Comparison of ENCODE assay signal across 1 cellular context in genomic region chr9:21943464-21943863, GRCh38.
TF ChIP-seq lines count a peak whose summit lies in the region.

No MANE protein-coding gene starts in this region.

TF ChIP-seq in GM12878, 131 proteins besides CTCF, POLR2A, EP300 and RAD21 (continued from another document):
- TF ChIP-seq, protein P1, sequence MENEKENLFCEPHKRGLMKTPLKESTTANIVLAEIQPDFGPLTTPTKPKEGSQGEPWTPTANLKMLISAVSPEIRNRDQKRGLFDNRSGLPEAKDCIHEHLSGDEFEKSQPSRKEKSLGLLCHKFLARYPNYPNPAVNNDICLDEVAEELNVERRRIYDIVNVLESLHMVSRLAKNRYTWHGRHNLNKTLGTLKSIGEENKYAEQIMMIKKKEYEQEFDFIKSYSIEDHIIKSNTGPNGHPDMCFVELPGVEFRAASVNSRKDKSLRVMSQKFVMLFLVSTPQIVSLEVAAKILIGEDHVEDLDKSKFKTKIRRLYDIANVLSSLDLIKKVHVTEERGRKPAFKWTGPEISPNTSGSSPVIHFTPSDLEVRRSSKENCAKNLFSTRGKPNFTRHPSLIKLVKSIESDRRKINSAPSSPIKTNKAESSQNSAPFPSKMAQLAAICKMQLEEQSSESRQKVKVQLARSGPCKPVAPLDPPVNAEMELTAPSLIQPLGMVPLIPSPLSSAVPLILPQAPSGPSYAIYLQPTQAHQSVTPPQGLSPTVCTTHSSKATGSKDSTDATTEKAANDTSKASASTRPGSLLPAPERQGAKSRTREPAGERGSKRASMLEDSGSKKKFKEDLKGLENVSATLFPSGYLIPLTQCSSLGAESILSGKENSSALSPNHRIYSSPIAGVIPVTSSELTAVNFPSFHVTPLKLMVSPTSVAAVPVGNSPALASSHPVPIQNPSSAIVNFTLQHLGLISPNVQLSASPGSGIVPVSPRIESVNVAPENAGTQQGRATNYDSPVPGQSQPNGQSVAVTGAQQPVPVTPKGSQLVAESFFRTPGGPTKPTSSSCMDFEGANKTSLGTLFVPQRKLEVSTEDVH (IDR thresholded peaks at IDR 0.05; ENCODE audit: low read depth, partially characterized antibody), result no peak
- no peak for TF ChIP-seq ZNF207 (IDR thresholded peaks at IDR 0.05; ENCODE audit: borderline replicate concordance)
- TF ChIP-seq BCL11A (IDR thresholded peaks at IDR 0.05; ENCODE audit: low read depth, low read length), result no peak
- no peak for TF ChIP-seq MEF2A (IDR thresholded peaks at IDR 0.05; ENCODE audit: insufficient read depth, low read depth, low read length)
- TF ChIP-seq HDAC6 (IDR thresholded peaks at IDR 0.05; ENCODE audit: unreplicated experiment), result no peak
- no peak for TF ChIP-seq ASH2L (IDR thresholded peaks at IDR 0.05; ENCODE audit: borderline replicate concordance, low read depth)
- TF ChIP-seq, protein P2, sequence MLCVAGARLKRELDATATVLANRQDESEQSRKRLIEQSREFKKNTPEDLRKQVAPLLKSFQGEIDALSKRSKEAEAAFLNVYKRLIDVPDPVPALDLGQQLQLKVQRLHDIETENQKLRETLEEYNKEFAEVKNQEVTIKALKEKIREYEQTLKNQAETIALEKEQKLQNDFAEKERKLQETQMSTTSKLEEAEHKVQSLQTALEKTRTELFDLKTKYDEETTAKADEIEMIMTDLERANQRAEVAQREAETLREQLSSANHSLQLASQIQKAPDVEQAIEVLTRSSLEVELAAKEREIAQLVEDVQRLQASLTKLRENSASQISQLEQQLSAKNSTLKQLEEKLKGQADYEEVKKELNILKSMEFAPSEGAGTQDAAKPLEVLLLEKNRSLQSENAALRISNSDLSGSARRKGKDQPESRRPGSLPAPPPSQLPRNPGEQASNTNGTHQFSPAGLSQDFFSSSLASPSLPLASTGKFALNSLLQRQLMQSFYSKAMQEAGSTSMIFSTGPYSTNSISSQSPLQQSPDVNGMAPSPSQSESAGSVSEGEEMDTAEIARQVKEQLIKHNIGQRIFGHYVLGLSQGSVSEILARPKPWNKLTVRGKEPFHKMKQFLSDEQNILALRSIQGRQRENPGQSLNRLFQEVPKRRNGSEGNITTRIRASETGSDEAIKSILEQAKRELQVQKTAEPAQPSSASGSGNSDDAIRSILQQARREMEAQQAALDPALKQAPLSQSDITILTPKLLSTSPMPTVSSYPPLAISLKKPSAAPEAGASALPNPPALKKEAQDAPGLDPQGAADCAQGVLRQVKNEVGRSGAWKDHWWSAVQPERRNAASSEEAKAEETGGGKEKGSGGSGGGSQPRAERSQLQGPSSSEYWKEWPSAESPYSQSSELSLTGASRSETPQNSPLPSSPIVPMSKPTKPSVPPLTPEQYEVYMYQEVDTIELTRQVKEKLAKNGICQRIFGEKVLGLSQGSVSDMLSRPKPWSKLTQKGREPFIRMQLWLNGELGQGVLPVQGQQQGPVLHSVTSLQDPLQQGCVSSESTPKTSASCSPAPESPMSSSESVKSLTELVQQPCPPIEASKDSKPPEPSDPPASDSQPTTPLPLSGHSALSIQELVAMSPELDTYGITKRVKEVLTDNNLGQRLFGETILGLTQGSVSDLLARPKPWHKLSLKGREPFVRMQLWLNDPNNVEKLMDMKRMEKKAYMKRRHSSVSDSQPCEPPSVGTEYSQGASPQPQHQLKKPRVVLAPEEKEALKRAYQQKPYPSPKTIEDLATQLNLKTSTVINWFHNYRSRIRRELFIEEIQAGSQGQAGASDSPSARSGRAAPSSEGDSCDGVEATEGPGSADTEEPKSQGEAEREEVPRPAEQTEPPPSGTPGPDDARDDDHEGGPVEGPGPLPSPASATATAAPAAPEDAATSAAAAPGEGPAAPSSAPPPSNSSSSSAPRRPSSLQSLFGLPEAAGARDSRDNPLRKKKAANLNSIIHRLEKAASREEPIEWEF (IDR thresholded peaks at IDR 0.05; ENCODE audit: insufficient replicate concordance, low read depth, low read length), result no peak
- TF ChIP-seq, protein P3, sequence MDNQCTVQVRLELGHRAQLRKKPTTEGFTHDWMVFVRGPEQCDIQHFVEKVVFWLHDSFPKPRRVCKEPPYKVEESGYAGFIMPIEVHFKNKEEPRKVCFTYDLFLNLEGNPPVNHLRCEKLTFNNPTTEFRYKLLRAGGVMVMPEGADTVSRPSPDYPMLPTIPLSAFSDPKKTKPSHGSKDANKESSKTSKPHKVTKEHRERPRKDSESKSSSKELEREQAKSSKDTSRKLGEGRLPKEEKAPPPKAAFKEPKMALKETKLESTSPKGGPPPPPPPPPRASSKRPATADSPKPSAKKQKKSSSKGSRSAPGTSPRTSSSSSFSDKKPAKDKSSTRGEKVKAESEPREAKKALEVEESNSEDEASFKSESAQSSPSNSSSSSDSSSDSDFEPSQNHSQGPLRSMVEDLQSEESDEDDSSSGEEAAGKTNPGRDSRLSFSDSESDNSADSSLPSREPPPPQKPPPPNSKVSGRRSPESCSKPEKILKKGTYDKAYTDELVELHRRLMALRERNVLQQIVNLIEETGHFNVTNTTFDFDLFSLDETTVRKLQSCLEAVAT (IDR thresholded peaks at IDR 0.05), result no peak
- TF ChIP-seq ESRRA (IDR thresholded peaks at IDR 0.05; ENCODE audit: low read length), result no peak
- TF ChIP-seq, protein P4, sequence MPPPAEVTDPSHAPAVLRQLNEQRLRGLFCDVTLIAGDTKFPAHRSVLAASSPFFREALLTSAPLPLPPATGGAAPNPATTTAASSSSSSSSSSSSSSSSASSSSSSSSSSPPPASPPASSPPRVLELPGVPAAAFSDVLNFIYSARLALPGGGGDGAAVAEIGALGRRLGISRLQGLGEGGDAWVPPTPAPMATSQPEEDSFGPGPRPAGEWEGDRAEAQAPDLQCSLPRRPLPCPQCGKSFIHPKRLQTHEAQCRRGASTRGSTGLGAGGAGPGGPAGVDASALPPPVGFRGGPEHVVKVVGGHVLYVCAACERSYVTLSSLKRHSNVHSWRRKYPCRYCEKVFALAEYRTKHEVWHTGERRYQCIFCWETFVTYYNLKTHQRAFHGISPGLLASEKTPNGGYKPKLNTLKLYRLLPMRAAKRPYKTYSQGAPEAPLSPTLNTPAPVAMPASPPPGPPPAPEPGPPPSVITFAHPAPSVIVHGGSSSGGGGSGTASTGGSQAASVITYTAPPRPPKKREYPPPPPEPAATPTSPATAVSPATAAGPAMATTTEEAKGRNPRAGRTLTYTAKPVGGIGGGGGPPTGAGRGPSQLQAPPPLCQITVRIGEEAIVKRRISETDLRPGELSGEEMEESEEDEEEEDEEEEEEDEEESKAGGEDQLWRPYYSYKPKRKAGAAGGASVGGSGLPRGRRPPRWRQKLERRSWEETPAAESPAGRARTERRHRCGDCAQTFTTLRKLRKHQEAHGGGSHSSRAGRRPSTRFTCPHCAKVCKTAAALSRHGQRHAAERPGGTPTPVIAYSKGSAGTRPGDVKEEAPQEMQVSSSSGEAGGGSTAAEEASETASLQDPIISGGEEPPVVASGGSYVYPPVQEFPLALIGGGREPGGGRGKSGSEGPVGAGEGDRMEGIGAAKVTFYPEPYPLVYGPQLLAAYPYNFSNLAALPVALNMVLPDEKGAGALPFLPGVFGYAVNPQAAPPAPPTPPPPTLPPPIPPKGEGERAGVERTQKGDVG (CRISPR knock-in tag; IDR thresholded peaks at IDR 0.05), result no peak
- no peak for TF ChIP-seq TBL1XR1 (IDR thresholded peaks at IDR 0.05; ENCODE audit: low read depth, low read length)
- TF ChIP-seq, protein P5, sequence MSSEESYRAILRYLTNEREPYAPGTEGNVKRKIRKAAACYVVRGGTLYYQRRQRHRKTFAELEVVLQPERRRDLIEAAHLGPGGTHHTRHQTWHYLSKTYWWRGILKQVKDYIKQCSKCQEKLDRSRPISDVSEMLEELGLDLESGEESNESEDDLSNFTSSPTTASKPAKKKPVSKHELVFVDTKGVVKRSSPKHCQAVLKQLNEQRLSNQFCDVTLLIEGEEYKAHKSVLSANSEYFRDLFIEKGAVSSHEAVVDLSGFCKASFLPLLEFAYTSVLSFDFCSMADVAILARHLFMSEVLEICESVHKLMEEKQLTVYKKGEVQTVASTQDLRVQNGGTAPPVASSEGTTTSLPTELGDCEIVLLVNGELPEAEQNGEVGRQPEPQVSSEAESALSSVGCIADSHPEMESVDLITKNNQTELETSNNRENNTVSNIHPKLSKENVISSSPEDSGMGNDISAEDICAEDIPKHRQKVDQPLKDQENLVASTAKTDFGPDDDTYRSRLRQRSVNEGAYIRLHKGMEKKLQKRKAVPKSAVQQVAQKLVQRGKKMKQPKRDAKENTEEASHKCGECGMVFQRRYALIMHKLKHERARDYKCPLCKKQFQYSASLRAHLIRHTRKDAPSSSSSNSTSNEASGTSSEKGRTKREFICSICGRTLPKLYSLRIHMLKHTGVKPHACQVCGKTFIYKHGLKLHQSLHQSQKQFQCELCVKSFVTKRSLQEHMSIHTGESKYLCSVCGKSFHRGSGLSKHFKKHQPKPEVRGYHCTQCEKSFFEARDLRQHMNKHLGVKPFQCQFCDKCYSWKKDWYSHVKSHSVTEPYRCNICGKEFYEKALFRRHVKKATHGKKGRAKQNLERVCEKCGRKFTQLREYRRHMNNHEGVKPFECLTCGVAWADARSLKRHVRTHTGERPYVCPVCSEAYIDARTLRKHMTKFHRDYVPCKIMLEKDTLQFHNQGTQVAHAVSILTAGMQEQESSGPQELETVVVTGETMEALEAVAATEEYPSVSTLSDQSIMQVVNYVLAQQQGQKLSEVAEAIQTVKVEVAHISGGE (CRISPR knock-in tag; IDR thresholded peaks at IDR 0.05), result no peak
